11 cellular contexts compared by ENCODE assay signal in genomic region chr9:72954431-72955420, GRCh38. TPM values are rescaled to one million over a fixed set of nuclear protein-coding genes. Genes with fewer than 3 reads are reported as not detected.
DNase-seq lines count a peak whose midpoint lies in the region; ATAC-seq, FAIRE-seq and TF ChIP-seq lines count a peak whose summit lies in the region.
"Had no signal": no experiment of that assay in that cellular context is flagged by ENCODE, and none has a peak within 500 bp of the region (broad histone marks: within the 10 kb centered on the region; RNA-seq: fewer than 3 reads in every experiment).

No MANE protein-coding gene starts in this region.

- no peak overlapping the region for H3K4me2 ChIP-seq in K562 (ENCODE audit: insufficient read depth, low read length)

- no peak overlapping the region for H3K4me3 ChIP-seq in K562
- no peak overlapping the region for H3K4me3 ChIP-seq in tibial nerve

- CTCF ChIA-PET in K562 (lab: Yijun Ruan, JAX; ENCODE audit: low intra/inter-chr PET ratio): no interaction called here

- no peaks in the 10 kb centered on the region for H4K20me1 ChIP-seq in K562 (replicated peaks; ENCODE audit: control insufficient read depth, insufficient read depth, low read length)

- intact Hi-C loops in K562 (cut with micrococcal nuclease): loop anchor here (5.0 kb wide), 1 partner anchor 68 kb away; no protein-coding TSS in a partner anchor

- BruUV-seq in K562 (replicated peaks; lab: Mats Ljungman, UMichigan): no TSS peak

- TF ChIP-seq EP300 in K562 (IDR thresholded peaks at IDR 0.05; ENCODE audit: low read length) (no peak), tibial nerve (IDR thresholded peaks at IDR 0.05) (peak; percentile 44 to 92)

- H3K9ac ChIP-seq in K562 (ENCODE audit: insufficient read depth in 1 of 2, low read depth in 2 of 2, low read length in 2 of 2): no peak overlapping the region

- H3K4me1 ChIP-seq in K562 (replicated peaks in 1 of 2; ENCODE audit: control insufficient read depth in 2 of 2, insufficient read depth in 2 of 2, low read length in 2 of 2) (no peaks in the 10 kb centered on the region; a peak in 2 of 5 replicates), tibial nerve (peaks cover 0 to 28% (median 12%) of the 10 kb centered on the region in 4 donors)

- no peak for TF ChIP-seq RAD21 in K562 (CRISPR knock-in tag; conservative IDR thresholded peaks at IDR 0.05 in 1 of 2, IDR thresholded peaks at IDR 0.05 in 1 of 2)

- in situ Hi-C loops in K562 (cut with MboI): no loop called here

- DNase-seq in NCI-H1105 treated with DMSO at 0.1 percent for 48 hours (lab: John Stamatoyannopoulos, UW): peak; percentile 85
- DNase-seq in K562 (ENCODE audit: extremely low read depth in 1 of 4, low spot score in 3 of 4): no peak
- peak; percentile 12 for DNase-seq in left kidney (ENCODE audit: low read depth, low spot score)
- peak; percentile 15 to 55 for DNase-seq in tibial nerve (ENCODE audit: low spot score in 2 of 2)
- DNase-seq in NCI-H1694 treated with DMSO at 0.1 percent for 48 hours (lab: John Stamatoyannopoulos, UW): no peak
- no peak for DNase-seq in activated CD4-positive, alpha-beta T cell treated with anti-CD3 and anti-CD28 coated beads for 1 hour
- no peak for DNase-seq in H54 (ENCODE audit: insufficient read length, low spot score)
- DNase-seq: glutamatergic neuron had no signal

- no peaks in the 10 kb centered on the region for H3K9me3 ChIP-seq in K562 (replicated peaks; ENCODE audit: control insufficient read depth, insufficient read depth, low read depth, low read length)
- peaks cover 0 to 15% (median 0%) of the 10 kb centered on the region in 4 donors for H3K9me3 ChIP-seq in tibial nerve

- no peak for ATAC-seq in K562
- ATAC-seq in GM19452 (IDR thresholded peaks at IDR 0.05; ENCODE audit: unreplicated experiment): no peak

- TF ChIP-seq POLR2A in K562 (conservative IDR thresholded peaks at IDR 0.05): no peak
- no peak for TF ChIP-seq POLR2A in tibial nerve (IDR thresholded peaks at IDR 0.05)
- TF ChIP-seq POLR2A in H54 (IDR thresholded peaks at IDR 0.05; ENCODE audit: low read depth, low read length): no peak

- no peaks in the 10 kb centered on the region for H3K27me3 ChIP-seq in K562 (ENCODE audit: control insufficient read depth in 2 of 2, insufficient read depth in 2 of 2, low read length in 2 of 2)
- H3K27me3 ChIP-seq in tibial nerve: no peaks in the 10 kb centered on the region

- no peak overlapping the region for H3K27ac ChIP-seq in K562 (ENCODE audit: extremely low read depth, low read depth, low read length)
- peak overlapping the region; percentile 61 to 91 (median 83) for H3K27ac ChIP-seq in tibial nerve

- no peak overlapping the region for H2AFZ ChIP-seq in K562 (ENCODE audit: low read depth, low read length)

- WGBS in K562 (ENCODE audit: insufficient coverage, low coverage, missing lambda C conversion rate): 49% methylated on average over 6 of the region's 6 CpGs
- WGBS in tibial nerve, 2 donors: 34 to 45% methylated on average over 6 of the region's 6 CpGs

- 0 out of 3 replicates have a peak, but pooled peaks cover 7% of the 10 kb centered on the region for H3K79me2 ChIP-seq in K562 (ENCODE audit: control insufficient read depth, insufficient read depth, low read length)

- FAIRE-seq in K562 (lab: Jason Lieb, UNC) (no peak), H54 (lab: Jason Lieb, UNC) (no peak)

- H3K9me1 ChIP-seq in K562 (ENCODE audit: control insufficient read depth, insufficient read depth, low read length): no peaks in the 10 kb centered on the region

- H3K36me3 ChIP-seq in K562 (ENCODE audit: control insufficient read depth, insufficient read depth, low read length): no peaks in the 10 kb centered on the region
- H3K36me3 ChIP-seq in tibial nerve: peaks cover 0 to 6% (median 0%) of the 10 kb centered on the region in 3 donors

- POLR2A ChIA-PET in K562 (lab: Yijun Ruan, JAX): interaction anchor here (0.6 to 0.7 kb wide), 2 partner anchors 11 to 82 kb away, joined by 3 read pairs; no protein-coding TSS in a partner anchor

- TF ChIP-seq CTCF in K562 (IDR thresholded peaks at IDR 0.05 in 2 of 3, conservative IDR thresholded peaks at IDR 0.05 in 1 of 3; ENCODE audit: insufficient read depth in 2 of 3, low read depth in 1 of 3, low read length in 3 of 3): no peak
- no peak for TF ChIP-seq CTCF in tibial nerve (IDR thresholded peaks at IDR 0.05)

TF ChIP-seq in K562, 482 proteins besides CTCF, POLR2A, EP300 and RAD21 (continues in another document):
- TF ChIP-seq ZNF384 (IDR thresholded peaks at IDR 0.05; ENCODE audit: low read depth, low read length) (no peak), CGGBP1 (CRISPR knock-in tag; IDR thresholded peaks at IDR 0.05) (no peak)

RNA-seq across cellular contexts. Expression of gene ALDH1A1, which starts 1.9 kb away (rescaled TPM):
- 1.6 and 2.2 TPM in 2 replicates for total RNA-seq in K562 (2011; cell fraction: chromatin; rRNA removed; ENCODE audit: low replicate concordance)
- total RNA-seq in K562 (2011; cell fraction: nucleolus; rRNA removed): 0.26 and 1.2 TPM in 2 replicates
- 1.2 and 1.5 TPM in 2 replicates for total RNA-seq in K562 (2011; cell fraction: nucleoplasm; rRNA removed)
- total RNA-seq in K562 (2014; rRNA removed) (19.8 and 21.0 TPM in 2 replicates), K562 (2014; rRNA removed; fragmentation: Illumina TruSeq; extraction: Trizol) (32.8 and 38.5 TPM in 2 replicates), K562 (2015; rRNA removed; fragmentation: Illumina TruSeq; extraction: Trizol) (81.2 and 86.3 TPM in 2 replicates), K562 (2021) (24.4 and 27.0 TPM in 2 replicates), tibial nerve (100 to 1,000 TPM in 3 of 4 donors, 10 to 100 TPM in 1; 86.4 to 247 (median 156) TPM)
- polyA plus RNA-seq in K562 (2011; rRNA removed) (1.3 and 1.8 TPM in 2 replicates), K562 (2014; fragmentation: Illumina TruSeq; extraction: Trizol) (26.3 and 29.3 TPM in 2 replicates), K562 (2014; fragmentation: Nextera tagmentation; extraction: Ambion mirVana) (10 to 100 TPM; 24.4 to 33.0 TPM), K562 (2014; rRNA removed) (20.9 and 21.9 TPM in 2 replicates)
- 0.55 and 0.75 TPM in 2 replicates for polyA plus RNA-seq in K562 (2011; cell fraction: cytosol; rRNA removed)
- 0.41 TPM in 2 replicates for polyA plus RNA-seq in K562 (2011; cell fraction: nucleus; rRNA removed)
- polyA plus RNA-seq in K562 (2012): 65.5 and 67.1 TPM in 2 replicates
- 3.0 and 5.7 TPM in 2 replicates for polyA minus RNA-seq in K562 (2011; rRNA and poly(A)+ RNA removed)
- polyA minus RNA-seq in K562 (2011; cell fraction: cytosol; rRNA and poly(A)+ RNA removed): 0.86 TPM in 1 of 2 replicates, not detected in the other
- polyA minus RNA-seq in K562 (2011; cell fraction: nucleus; rRNA and poly(A)+ RNA removed): 0.13 and 0.78 TPM in 2 replicates
- total RNA-seq: activated T-helper 1 cell treated with anti-CD3 and anti-CD28 coated beads, Interleukin-12 subunit alpha, Interleukin-12 subunit beta, Interleukin-2, Interleukin-4 antibody, amounts not matched to agents 30 ng/mL and 10 ng/mL and 1 ng/mL, durations not matched to agents 14 hours and 24 hours and 36 hours; RPMI7951 had no signal

Comparison
In these comparisons a context has a peak if more than half of its experiments do, and no peak if none do; other contexts are left out.
1. DNase-seq: peak in NCI-H1105 treated with DMSO at 0.1 percent for 48 hours (single experiment), left kidney (single experiment) and tibial nerve (2 of 2); none in K562 (0 of 4), NCI-H1694 treated with DMSO at 0.1 percent for 48 hours (single experiment), activated CD4-positive, alpha-beta T cell treated with anti-CD3 and anti-CD28 coated beads for 1 hour (single experiment) and H54 (single experiment).